ENCODE assay signal across 1 cellular context in genomic region chr5:140690941-140691924, GRCh38.
TF ChIP-seq lines count a peak whose summit lies in the region.

HARS1 (minus strand) TSS chr5:140691370; CDS start chr5:140691304, 66 bp downstream.
HARS2 (plus strand) TSS chr5:140691455; CDS start chr5:140691649, 194 bp downstream.

TF ChIP-seq in HEK293, 187 proteins besides CTCF, POLR2A, EP300 and RAD21 (continued from another document and continues in another):
- TF ChIP-seq TSHZ1 (tag by site-specific recombination; IDR thresholded peaks at IDR 0.05; ENCODE audit: borderline replicate concordance) = no peak
- no peak for TF ChIP-seq ZNF214 (tag by site-specific recombination; IDR thresholded peaks at IDR 0.05; ENCODE audit: borderline replicate concordance)
- TF ChIP-seq ZNF843 (tag by site-specific recombination; IDR thresholded peaks at IDR 0.05) = no peak; the same call in 1 of the 2 replicates
- peak; percentile 82 for TF ChIP-seq REST (tag by site-specific recombination; IDR thresholded peaks at IDR 0.05)
- peak; percentile 95 for TF ChIP-seq HIC1 (tag by site-specific recombination; IDR thresholded peaks at IDR 0.05)
- no peak for TF ChIP-seq ZNF768 (tag by site-specific recombination; IDR thresholded peaks at IDR 0.05)
- no peak for TF ChIP-seq ZNF626 (tag by site-specific recombination; IDR thresholded peaks at IDR 0.05)
- TF ChIP-seq ZNF600 (tag by site-specific recombination; IDR thresholded peaks at IDR 0.05) = peak; percentile 99
- TF ChIP-seq ZBTB8A (tag by site-specific recombination; IDR thresholded peaks at IDR 0.05) = peak; percentile 88
- TF ChIP-seq ZNF837 (tag by site-specific recombination; IDR thresholded peaks at IDR 0.05) = 0 out of 2 replicates have a peak, but pooled peaks have one; percentile 23
- peak; percentile 57 for TF ChIP-seq ZNF24 (tag by site-specific recombination; IDR thresholded peaks at IDR 0.05)
- no peak for TF ChIP-seq ZSCAN4 (tag by site-specific recombination; IDR thresholded peaks at IDR 0.05)
- TF ChIP-seq ZNF610 (tag by site-specific recombination; IDR thresholded peaks at IDR 0.05; ENCODE audit: borderline replicate concordance) = peak; percentile 75; the same call in 1 of the 2 replicates
- no peak for TF ChIP-seq ZNF670 (tag by site-specific recombination; IDR thresholded peaks at IDR 0.05; ENCODE audit: low read depth)
- no peak for TF ChIP-seq ZBTB7A (tag by site-specific recombination; IDR thresholded peaks at IDR 0.05; ENCODE audit: low read depth)
- TF ChIP-seq GLIS2 (tag by site-specific recombination; IDR thresholded peaks at IDR 0.05) = no peak
- no peak for TF ChIP-seq ZNF585B (tag by site-specific recombination; IDR thresholded peaks at IDR 0.05)
- TF ChIP-seq ELK4 (IDR thresholded peaks at IDR 0.05; ENCODE audit: borderline replicate concordance, low read depth, low read length) = no peak; the same call in 1 of the 2 replicates
- TF ChIP-seq ZNF146 (tag by site-specific recombination; IDR thresholded peaks at IDR 0.05) = no peak
- no peak for TF ChIP-seq INSM2 (tag by site-specific recombination; IDR thresholded peaks at IDR 0.05)
- TF ChIP-seq ZNF391 (tag by site-specific recombination; IDR thresholded peaks at IDR 0.05; ENCODE audit: borderline replicate concordance, low read depth) = peak; percentile 76; the same call in 1 of the 2 replicates
- TF ChIP-seq PRDM1 (tag by site-specific recombination; IDR thresholded peaks at IDR 0.05) = peak; percentile 49; the same call in 1 of the 2 replicates
- TF ChIP-seq ZNF169 (tag by site-specific recombination; IDR thresholded peaks at IDR 0.05) = no peak
- TF ChIP-seq ZNF394 (tag by site-specific recombination; IDR thresholded peaks at IDR 0.05; ENCODE audit: borderline replicate concordance) = peak; percentile 88
- no peak for TF ChIP-seq ZNF221 (tag by site-specific recombination; IDR thresholded peaks at IDR 0.05; ENCODE audit: borderline replicate concordance)
- TF ChIP-seq TRIM28 (IDR thresholded peaks at IDR 0.05; ENCODE audit: borderline replicate concordance, low read length) = no peak
- TF ChIP-seq ZNF777 (tag by site-specific recombination; IDR thresholded peaks at IDR 0.05; ENCODE audit: borderline replicate concordance) = no peak
- peak; percentile 70; the same call in 1 of the 2 replicates for TF ChIP-seq ZFP37 (tag by site-specific recombination; IDR thresholded peaks at IDR 0.05)
- TF ChIP-seq HOXD13 (CRISPR knock-in tag; IDR thresholded peaks at IDR 0.05; ENCODE audit: borderline replicate concordance) = no peak
- no peak for TF ChIP-seq ZNF791 (tag by site-specific recombination; IDR thresholded peaks at IDR 0.05)
- TF ChIP-seq ZNF138 (tag by site-specific recombination; IDR thresholded peaks at IDR 0.05; ENCODE audit: borderline replicate concordance) = no peak
- peak; percentile 89 for TF ChIP-seq ZXDB (tag by site-specific recombination; IDR thresholded peaks at IDR 0.05)
- no peak for TF ChIP-seq ZNF560 (tag by site-specific recombination; IDR thresholded peaks at IDR 0.05; ENCODE audit: borderline replicate concordance)
- no peak for TF ChIP-seq ZNF624 (tag by site-specific recombination; IDR thresholded peaks at IDR 0.05)
- peak; percentile 81 for TF ChIP-seq ZFP69B (tag by site-specific recombination; IDR thresholded peaks at IDR 0.05)
- no peak for TF ChIP-seq ZNF202 (tag by site-specific recombination; IDR thresholded peaks at IDR 0.05; ENCODE audit: borderline replicate concordance)
- TF ChIP-seq ZNF133 (tag by site-specific recombination; IDR thresholded peaks at IDR 0.05) = no peak
- no peak for TF ChIP-seq HOXC10 (CRISPR knock-in tag; IDR thresholded peaks at IDR 0.05)
- no peak for TF ChIP-seq ZNF26 (tag by site-specific recombination; IDR thresholded peaks at IDR 0.05)
- peak; percentile 67 for TF ChIP-seq ZNF341 (tag by site-specific recombination; IDR thresholded peaks at IDR 0.05; ENCODE audit: low read depth)
- TF ChIP-seq ZNF645 (tag by site-specific recombination; IDR thresholded peaks at IDR 0.05) = no peak
- TF ChIP-seq SP3 (tag by site-specific recombination; IDR thresholded peaks at IDR 0.05) = peak; percentile 81
- TF ChIP-seq ZNF473 (tag by site-specific recombination; IDR thresholded peaks at IDR 0.05) = no peak
- TF ChIP-seq ZBTB20 (tag by site-specific recombination; IDR thresholded peaks at IDR 0.05) = peak; percentile 59; the same call in 1 of the 2 replicates
- no peak for TF ChIP-seq KLF7 (tag by site-specific recombination; IDR thresholded peaks at IDR 0.05; ENCODE audit: borderline replicate concordance)
- 0 out of 2 replicates have a peak, but pooled peaks have one; percentile 53 for TF ChIP-seq ZNF580 (tag by site-specific recombination; IDR thresholded peaks at IDR 0.05)
- no peak for TF ChIP-seq ZNF16 (tag by site-specific recombination; IDR thresholded peaks at IDR 0.05; ENCODE audit: low read depth)
- TF ChIP-seq ZNF830 (tag by site-specific recombination; IDR thresholded peaks at IDR 0.05; ENCODE audit: low read depth) = no peak
